Comparison of ENCODE assay signal across 8 cellular contexts in the genomic region with DNA sequence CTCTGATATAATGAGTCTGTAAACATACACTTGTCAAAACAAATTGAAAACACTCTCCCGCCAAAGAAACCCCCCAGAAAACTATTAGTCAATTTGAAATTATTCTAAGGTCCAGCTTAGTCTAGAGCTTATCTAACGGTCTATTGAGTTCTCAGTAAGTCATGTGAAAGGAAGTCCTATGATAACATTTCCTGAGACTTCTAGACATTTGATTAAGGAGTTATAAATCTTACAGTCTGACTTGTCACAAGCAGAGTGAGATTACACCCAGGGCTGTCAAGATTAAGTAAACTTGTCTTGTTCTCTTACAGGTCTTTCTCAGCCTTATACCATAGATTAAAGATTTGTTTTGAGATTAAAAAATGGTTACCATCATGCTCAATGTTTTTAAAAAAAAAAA.
DNase-seq lines count a peak whose midpoint lies in the region; ATAC-seq and TF ChIP-seq lines count a peak whose summit lies in the region.

No MANE protein-coding gene starts in this region.

- peaks cover 0 to 2% of the 10 kb centered on the region in 2 donors for H3K27me3 Mint-ChIP-seq in CD8-positive, alpha-beta memory T cell
- H3K27me3 Mint-ChIP-seq in T-cell = no peaks in the 10 kb centered on the region

- peak overlapping the region; percentile 40 for H3K27ac ChIP-seq in CD8-positive, alpha-beta memory T cell (ENCODE audit: low read depth, low read length)
- peak overlapping the region in 2 of 3 donors; percentile 17 to 41 for H3K27ac ChIP-seq in right lobe of liver

- ATAC-seq in GM19468 (IDR thresholded peaks at IDR 0.05; ENCODE audit: extremely low read depth, unreplicated experiment) (peak; percentile 2), T-cell (replicated peaks in 1 of 4) (peak in 2 of 4 experiments; percentile 17 to 27), right lobe of liver (peak; percentile 12 to 62 (median 45)), GM21360 (IDR thresholded peaks at IDR 0.05; ENCODE audit: unreplicated experiment) (no peak)

- H3K36me3 ChIP-seq in CD8-positive, alpha-beta memory T cell (ENCODE audit: insufficient read depth, low read length) = no peaks in the 10 kb centered on the region
- no peaks in the 10 kb centered on the region for H3K36me3 ChIP-seq in right lobe of liver

- peaks cover 66% of the 10 kb centered on the region for H3K4me1 ChIP-seq in CD8-positive, alpha-beta memory T cell (ENCODE audit: insufficient read depth, low read length)
- no peaks in the 10 kb centered on the region for H3K4me1 ChIP-seq in right lobe of liver

- POLR2A ChIA-PET in CD8-positive, alpha-beta memory T cell (lab: Charles Lee) = interaction anchor here (0.6 to 1.1 kb wide), 2 partner anchors 10 to 15 kb away, joined by 3 to 8 read pairs; no protein-coding TSS in a partner anchor
- POLR2A ChIA-PET in T-cell (lab: Charles Lee) = interaction anchor here (0.6 to 0.7 kb wide), 2 partner anchors 30 to 35 kb away, joined by 6 to 9 read pairs; no protein-coding TSS in a partner anchor

- TF ChIP-seq CTCF in right lobe of liver (IDR thresholded peaks at IDR 0.05) = no peak

- intact Hi-C loops in right lobe of liver (cut with DNase I) = no loop called here

- no peak for TF ChIP-seq POLR2A in right lobe of liver (IDR thresholded peaks at IDR 0.05)

- 48% methylated on average over 2 of the region's 2 CpGs for WGBS in right lobe of liver (ENCODE audit: insufficient coverage, low coverage, low lambda C conversion rate, missing lambda C conversion rate)

- peak overlapping the region; percentile 44 for H3K4me3 ChIP-seq in CD8-positive, alpha-beta memory T cell (ENCODE audit: low read length)
- no peak overlapping the region for H3K4me3 ChIP-seq in right lobe of liver

- no peaks in the 10 kb centered on the region for H3K9me3 ChIP-seq in CD8-positive, alpha-beta memory T cell (ENCODE audit: low read length)
- H3K9me3 ChIP-seq in right lobe of liver = no peaks in the 10 kb centered on the region

- peak overlapping the region; percentile 41 to 89 (median 83) for H3K4me3 Mint-ChIP-seq in CD8-positive, alpha-beta memory T cell
- H3K4me3 Mint-ChIP-seq in T-cell = peak overlapping the region; percentile 71 to 84 (median 80)

- no peaks in the 10 kb centered on the region for H3K27me3 ChIP-seq in CD8-positive, alpha-beta memory T cell (ENCODE audit: insufficient read depth, low read length, poor library complexity, severe bottlenecking)
- no peaks in the 10 kb centered on the region for H3K27me3 ChIP-seq in right lobe of liver

- peaks cover 4 to 10% (median 8%) of the 10 kb centered on the region in 3 donors for H3K36me3 Mint-ChIP-seq in CD8-positive, alpha-beta memory T cell
- peaks cover 13% of the 10 kb centered on the region for H3K36me3 Mint-ChIP-seq in T-cell

- CTCF ChIA-PET in CD8-positive, alpha-beta memory T cell (lab: Charles Lee) = no interaction called here
- CTCF ChIA-PET in T-cell (lab: Charles Lee) = interaction anchor here (0.6 to 1.1 kb wide), 2 partner anchors 9 to 130 kb away, joined by 4 read pairs; no protein-coding TSS in a partner anchor

- H3K27ac Mint-ChIP-seq in CD8-positive, alpha-beta memory T cell = peak overlapping the region; percentile 79 to 96 (median 92)
- H3K27ac Mint-ChIP-seq in T-cell = peak overlapping the region; percentile 79 to 91

- H3K4me1 Mint-ChIP-seq in CD8-positive, alpha-beta memory T cell = peaks cover 41 to 69% (median 49%) of the 10 kb centered on the region in 3 donors
- H3K4me1 Mint-ChIP-seq in T-cell = peaks cover 81 to 92% (median 87%) of the 10 kb centered on the region in 3 donors

- no peak for DNase-seq in CD8-positive, alpha-beta memory T cell
- DNase-seq in T-cell = no peak
- DNase-seq in right lobe of liver = no peak
- DNase-seq in NCI-H1930 (lab: John Stamatoyannopoulos, UW) = no peak
- no peak for DNase-seq in NOMO-1 treated with DMSO at 0.1 percent for 48 hours (lab: John Stamatoyannopoulos, UW; ENCODE audit: unreplicated experiment)
- no peak for DNase-seq in NCI-H146 treated with DMSO at 0.1 percent for 48 hours (lab: John Stamatoyannopoulos, UW; ENCODE audit: unreplicated experiment)

- peaks cover 0 to 6% (median 0%) of the 10 kb centered on the region in 5 donors for H3K9me3 Mint-ChIP-seq in CD8-positive, alpha-beta memory T cell
- H3K9me3 Mint-ChIP-seq in T-cell = peaks cover 0 to 6% (median 4%) of the 10 kb centered on the region in 3 donors
